Comparison of ENCODE assay signal across 8 cellular contexts in the genomic region with DNA sequence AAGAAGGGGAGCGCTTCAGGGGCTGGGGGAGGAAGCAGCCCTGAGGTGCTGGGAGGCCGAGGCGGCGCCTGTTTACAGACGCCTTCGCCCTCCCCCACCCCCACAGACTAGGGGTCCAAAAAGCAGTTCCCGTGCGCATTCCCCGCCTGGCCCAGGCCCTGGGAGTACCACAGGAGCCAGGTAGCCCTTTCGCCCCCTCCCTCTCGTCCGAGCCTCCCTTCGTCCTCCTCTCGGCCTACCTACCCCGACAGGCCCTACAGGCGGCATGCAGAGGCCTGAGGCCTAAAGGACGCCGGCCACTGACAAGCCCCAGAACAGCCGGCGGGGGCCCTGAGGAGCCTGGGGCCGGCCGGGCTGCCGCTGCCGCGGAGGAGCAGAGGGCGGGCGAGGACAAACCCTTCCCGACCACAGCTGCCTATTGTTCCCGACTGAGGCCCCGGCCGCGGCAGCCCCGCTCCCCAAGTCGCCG. TPM values are rescaled to one million over a fixed set of nuclear protein-coding genes. Genes with fewer than 3 reads are reported as not detected.
A peak's percentile ranks its signal among the peaks of the same experiment; 100 is the strongest.
DNase-seq lines count a peak whose midpoint lies in the region; ATAC-seq and TF ChIP-seq lines count a peak whose summit lies in the region.

No MANE protein-coding gene starts in this region.

- H3K27me3 ChIP-seq in esophagus muscularis mucosa (no peaks in the 10 kb centered on the region), muscle layer of duodenum (ENCODE audit: low read depth, low read length) (no peaks in the 10 kb centered on the region), stomach smooth muscle (ENCODE audit: control insufficient read depth in 1 of 2, insufficient read depth in 2 of 2, low read length in 2 of 2) (no peaks in the 10 kb centered on the region)

- H3K4me1 ChIP-seq in esophagus muscularis mucosa (peaks cover 55 to 63% (median 57%) of the 10 kb centered on the region in 4 donors), muscle layer of duodenum (ENCODE audit: control insufficient read depth in 1 of 2, insufficient read depth in 2 of 2, low read length in 2 of 2) (peaks cover 14 to 45% of the 10 kb centered on the region in 2 donors), stomach smooth muscle (ENCODE audit: control insufficient read depth, insufficient read depth, low read length) (peaks cover 16% of the 10 kb centered on the region)

- TF ChIP-seq CTCF in esophagus muscularis mucosa (IDR thresholded peaks at IDR 0.05), result no peak

- H3K9me3 ChIP-seq in esophagus muscularis mucosa, result no peaks in the 10 kb centered on the region
- H3K9me3 ChIP-seq in muscle layer of duodenum (ENCODE audit: control insufficient read depth in 1 of 2, low read length in 2 of 2), result no peaks in the 10 kb centered on the region
- no peaks in the 10 kb centered on the region for H3K9me3 ChIP-seq in stomach smooth muscle (ENCODE audit: control insufficient read depth in 2 of 2, low read length in 2 of 2)

- peak; percentile 24 for DNase-seq in NCI-H510A (lab: John Stamatoyannopoulos, UW)
- DNase-seq in NCI-H510A treated with DMSO at 0.1 percent for 48 hours (lab: John Stamatoyannopoulos, UW), result no peak
- DNase-seq in NCI-H1930 (lab: John Stamatoyannopoulos, UW), result peak; percentile 13 to 22
- peak; percentile 73 for DNase-seq in activated CD8-positive, alpha-beta memory T cell treated with anti-CD3 and anti-CD28 coated beads, Interleukin-2, amount 50 U/mL, for 48 hours
- no peak for DNase-seq in esophagus muscularis mucosa (ENCODE audit: extremely low spot score)

- peak overlapping the region; percentile 81 to 97 for H3K9ac ChIP-seq in stomach smooth muscle (ENCODE audit: low read length in 2 of 2)

- peak overlapping the region; percentile 90 to 98 (median 94) for H3K4me3 ChIP-seq in esophagus muscularis mucosa
- H3K4me3 ChIP-seq in muscle layer of duodenum (ENCODE audit: low read depth in 1 of 2, low read length in 2 of 2), result peak overlapping the region; percentile 88 to 96
- H3K4me3 ChIP-seq in stomach smooth muscle (ENCODE audit: low read length in 2 of 2), result peak overlapping the region; percentile 81 to 91

- TF ChIP-seq EP300 in esophagus muscularis mucosa (IDR thresholded peaks at IDR 0.05), result no peak

- H3K36me3 ChIP-seq in esophagus muscularis mucosa (no peaks in the 10 kb centered on the region), muscle layer of duodenum (ENCODE audit: control insufficient read depth in 1 of 2, insufficient read depth in 2 of 2, low read length in 2 of 2) (no peaks in the 10 kb centered on the region), stomach smooth muscle (ENCODE audit: control insufficient read depth in 2 of 2, insufficient read depth in 2 of 2, low read length in 2 of 2) (no peaks in the 10 kb centered on the region)

- 2% methylated on average over 13 of the region's 35 CpGs for WGBS in esophagus muscularis mucosa

- ATAC-seq in HG02678 (IDR thresholded peaks at IDR 0.05; ENCODE audit: unreplicated experiment), result peak; percentile 37

- intact Hi-C loops in esophagus muscularis mucosa (cut with DNase I), result loop anchor here (5.0 kb wide), 2 partner anchors 141 to 154 kb away; partner anchors contain the start of genes GAS5 and ZBTB37

- H3K27ac ChIP-seq in esophagus muscularis mucosa (replicated peaks in 1 of 4) (peak overlapping the region; percentile 95 to 97 (median 96)), muscle layer of duodenum (ENCODE audit: low read length) (peak overlapping the region; percentile 97), stomach smooth muscle (ENCODE audit: low read length) (peak overlapping the region; percentile 96)

- TF ChIP-seq POLR2A in esophagus muscularis mucosa (IDR thresholded peaks at IDR 0.05; ENCODE audit: low read depth), result no peak

RNA-seq across cellular contexts. Expression of gene RC3H1, which starts 0.5 kb away (rescaled TPM):
- total RNA-seq in esophagus muscularis mucosa, result 10 to 100 TPM; 35.7 to 43.8 (median 39.3) TPM

Comparison
In these comparisons a context has a peak if more than half of its experiments do, and no peak if none do; other contexts are left out.
1. DNase-seq: peak in NCI-H510A (single experiment), NCI-H1930 (2 of 2) and activated CD8-positive, alpha-beta memory T cell treated with anti-CD3 and anti-CD28 coated beads, Interleukin-2, amount 50 U/mL, for 48 hours (single experiment); none in NCI-H510A treated with DMSO at 0.1 percent for 48 hours (single experiment) and esophagus muscularis mucosa (single experiment).
2. Peak in every context shown above with its lines, with median percentiles within 50 percentile points of each other: H3K27ac ChIP-seq and H3K4me3 ChIP-seq.